In genomic region chr3:141384157-141384556, GRCh38 we compare ENCODE assay signal across 10 cellular contexts. TPM values are rescaled to one million over a fixed set of nuclear protein-coding genes. Genes with fewer than 3 reads are reported as not detected.
DNase-seq lines count a peak whose midpoint lies in the region; ATAC-seq, FAIRE-seq and TF ChIP-seq lines count a peak whose summit lies in the region.
"Had no signal": no experiment of that assay in that cellular context is flagged by ENCODE, and none has a peak within 500 bp of the region (broad histone marks: within the 10 kb centered on the region; RNA-seq: fewer than 3 reads in every experiment).

No MANE protein-coding gene starts in this region.

- DNase-seq in AG10803 (ENCODE audit: low read depth): peak; percentile 65
- peak; percentile 16 for DNase-seq in NCI-H1694 (lab: John Stamatoyannopoulos, UW)
- DNase-seq in myocyte (ENCODE audit: low read depth): peak; percentile 72
- DNase-seq in kidney: no peak
- DNase-seq in NCI-H2171 treated with DMSO at 0.1 percent for 48 hours (lab: John Stamatoyannopoulos, UW): no peak
- no peak for DNase-seq in NCI-H446 (lab: John Stamatoyannopoulos, UW)
- DNase-seq: pancreas had no signal

- intact Hi-C loops in kidney (cut with DNase I): no loop called here

- peaks cover 0 to 4% of the 10 kb centered on the region in 2 donors for H3K4me1 ChIP-seq in kidney (ENCODE audit: control insufficient read depth in 1 of 2, insufficient read depth in 1 of 2, low read depth in 1 of 2, low read length in 2 of 2)
- H3K4me1 ChIP-seq: BLaER1 had no signal

- ATAC-seq in GM19035 (IDR thresholded peaks at IDR 0.05; ENCODE audit: unreplicated experiment): no peak

- H3K27me3 Mint-ChIP-seq in brain: no peaks in the 10 kb centered on the region

- TF ChIP-seq CTCF in AG10803 (conservative IDR thresholded peaks at IDR 0.05; ENCODE audit: low read length) (peak; percentile 24), brain (conservative IDR thresholded peaks at IDR 0.05) (no peak), kidney (IDR thresholded peaks at IDR 0.05; ENCODE audit: borderline replicate concordance, extremely low read depth, insufficient read depth) (no peak)

- H3K9ac ChIP-seq in kidney (ENCODE audit: low read length in 2 of 2): peak overlapping the region in 1 of 2 donors; percentile 28
- H3K9ac ChIP-seq: BLaER1 had no signal

- no peak for FAIRE-seq in kidney (lab: Jason Lieb, UNC)
- FAIRE-seq: pancreas had no signal

- peak overlapping the region in 4 of 5 experiments; percentile 7 to 99 (median 94) for H3K27ac Mint-ChIP-seq in brain

- H3K36me3 Mint-ChIP-seq in brain: no peaks in the 10 kb centered on the region

- no peaks in the 10 kb centered on the region for H3K9me3 Mint-ChIP-seq in brain

- H3K4me3 ChIP-seq in AG10803 (ENCODE audit: low read length) (peak overlapping the region; percentile 24), kidney (ENCODE audit: low read length in 2 of 2) (no peak overlapping the region)
- H3K4me3 ChIP-seq: BLaER1, pancreas had no signal

- peaks cover 4 to 10% of the 10 kb centered on the region in 2 donors for H3K36me3 ChIP-seq in kidney (ENCODE audit: control insufficient read depth in 1 of 2, insufficient read depth in 2 of 2, low read length in 2 of 2)
- H3K36me3 ChIP-seq: BLaER1, pancreas had no signal

- peaks cover 63% of the 10 kb centered on the region for H3K4me1 Mint-ChIP-seq in brain

- H3K4me3 Mint-ChIP-seq in brain: peak overlapping the region in 4 of 5 experiments; percentile 85 to 91 (median 89)

- no peak overlapping the region for H3K27ac ChIP-seq in kidney (ENCODE audit: low read depth in 2 of 2, low read length in 2 of 2)
- H3K27ac ChIP-seq: BLaER1, pancreas had no signal

- no peaks in the 10 kb centered on the region for H3K9me3 ChIP-seq in kidney (ENCODE audit: control insufficient read depth in 1 of 2, low read length in 2 of 2)
- H3K9me3 ChIP-seq: BLaER1, pancreas had no signal

RNA-seq across cellular contexts. Expression of gene ZBTB38, which starts 15.9 kb away (rescaled TPM):
- polyA plus RNA-seq in brain (ENCODE audit: insufficient read depth, low read depth, low replicate concordance) (6.0 TPM), kidney (ENCODE audit: insufficient read depth, low read depth, low replicate concordance) (8.6 TPM)
- total RNA-seq in myocyte (103 and 108 TPM in 2 replicates), kidney (113 TPM)
- 21.9 TPM for polyA plus RNA-seq in myocyte (2012)

Comparison
In these comparisons a context has a peak if more than half of its experiments do, and no peak if none do; other contexts are left out.
1. DNase-seq: peak in AG10803 (single experiment), NCI-H1694 (single experiment) and myocyte (single experiment); none in kidney (single experiment), NCI-H2171 treated with DMSO at 0.1 percent for 48 hours (single experiment) and NCI-H446 (0 of 2).